ENCODE assay signal across 1 cellular context in genomic region chr19:14416743-14417214, GRCh38.
A peak's percentile ranks its signal among the peaks of the same experiment; 100 is the strongest.
TF ChIP-seq lines count a peak whose summit lies in the region.

No MANE protein-coding gene starts in this region.

TF ChIP-seq in HEK293, 187 proteins besides CTCF, POLR2A, EP300 and RAD21 (continued from another document):
- TF ChIP-seq ELK4 (IDR thresholded peaks at IDR 0.05; ENCODE audit: borderline replicate concordance, low read depth, low read length) (no peak), ZNF626 (tag by site-specific recombination; IDR thresholded peaks at IDR 0.05) (no peak), ZNF488 (tag by site-specific recombination; IDR thresholded peaks at IDR 0.05) (no peak), ZIC2 (tag by site-specific recombination; IDR thresholded peaks at IDR 0.05) (peak; percentile 24; the same call in 1 of the 2 replicates), GLIS1 (tag by site-specific recombination; IDR thresholded peaks at IDR 0.05) (peak; percentile 72), ZXDB (tag by site-specific recombination; IDR thresholded peaks at IDR 0.05) (no peak), SP2 (tag by site-specific recombination; IDR thresholded peaks at IDR 0.05) (peak; percentile 76), EGR2 (tag by site-specific recombination; IDR thresholded peaks at IDR 0.05; ENCODE audit: low read depth) (no peak), SALL2 (tag by site-specific recombination; IDR thresholded peaks at IDR 0.05; ENCODE audit: borderline replicate concordance) (no peak), KLF10 (tag by site-specific recombination; IDR thresholded peaks at IDR 0.05) (no peak), ZNF23 (tag by site-specific recombination; IDR thresholded peaks at IDR 0.05; ENCODE audit: borderline replicate concordance) (no peak), PRDM10 (tag by site-specific recombination; IDR thresholded peaks at IDR 0.05) (peak; percentile 43; the same call in 1 of the 2 replicates), ZNF600 (tag by site-specific recombination; IDR thresholded peaks at IDR 0.05) (0 out of 2 replicates have a peak, but pooled peaks have one; percentile 30), RBAK (tag by site-specific recombination; IDR thresholded peaks at IDR 0.05) (no peak), ZNF280C (tag by site-specific recombination; IDR thresholded peaks at IDR 0.05) (no peak), KLF17 (tag by site-specific recombination; IDR thresholded peaks at IDR 0.05) (peak; percentile 66; the same call in 1 of the 2 replicates), ZNF266 (tag by site-specific recombination; IDR thresholded peaks at IDR 0.05; ENCODE audit: low read depth) (no peak), ZFP41 (tag by site-specific recombination; IDR thresholded peaks at IDR 0.05; ENCODE audit: borderline replicate concordance) (no peak), ZEB2 (tag by site-specific recombination; IDR thresholded peaks at IDR 0.05) (no peak), ZNF37A (tag by site-specific recombination; IDR thresholded peaks at IDR 0.05) (no peak), OSR2 (tag by site-specific recombination; IDR thresholded peaks at IDR 0.05) (no peak), ZNF521 (tag by site-specific recombination; IDR thresholded peaks at IDR 0.05) (no peak), PBX3 (CRISPR knock-in tag; IDR thresholded peaks at IDR 0.05) (no peak), ZNF623 (tag by site-specific recombination; IDR thresholded peaks at IDR 0.05) (no peak), ZNF530 (tag by site-specific recombination; IDR thresholded peaks at IDR 0.05; ENCODE audit: low read depth) (no peak), ZNF777 (tag by site-specific recombination; IDR thresholded peaks at IDR 0.05; ENCODE audit: borderline replicate concordance) (no peak), ZNF354C (tag by site-specific recombination; IDR thresholded peaks at IDR 0.05; ENCODE audit: borderline replicate concordance, low read depth) (no peak), ZNF132 (tag by site-specific recombination; IDR thresholded peaks at IDR 0.05; ENCODE audit: borderline replicate concordance) (no peak), ZNF776 (tag by site-specific recombination; IDR thresholded peaks at IDR 0.05; ENCODE audit: borderline replicate concordance) (no peak), ZNF114 (tag by site-specific recombination; IDR thresholded peaks at IDR 0.05) (no peak), ZNF423 (tag by site-specific recombination; IDR thresholded peaks at IDR 0.05) (no peak), ZNF433 (tag by site-specific recombination; IDR thresholded peaks at IDR 0.05; ENCODE audit: low read depth) (no peak), ZNF280D (tag by site-specific recombination; IDR thresholded peaks at IDR 0.05) (no peak), MYNN (tag by site-specific recombination; IDR thresholded peaks at IDR 0.05; ENCODE audit: borderline replicate concordance) (no peak), ZNF501 (tag by site-specific recombination; IDR thresholded peaks at IDR 0.05) (no peak), ZFP3 (tag by site-specific recombination; IDR thresholded peaks at IDR 0.05; ENCODE audit: low read depth) (no peak), ZNF571 (tag by site-specific recombination; IDR thresholded peaks at IDR 0.05) (no peak), ZNF426 (tag by site-specific recombination; IDR thresholded peaks at IDR 0.05) (no peak), HIC1 (tag by site-specific recombination; IDR thresholded peaks at IDR 0.05) (no peak), KLF1 (tag by site-specific recombination; IDR thresholded peaks at IDR 0.05) (peak; percentile 87), ZBTB21 (tag by site-specific recombination; IDR thresholded peaks at IDR 0.05) (no peak), ZBTB1 (tag by site-specific recombination; IDR thresholded peaks at IDR 0.05) (no peak), IKZF3 (tag by site-specific recombination; IDR thresholded peaks at IDR 0.05) (no peak), ZNF555 (tag by site-specific recombination; conservative IDR thresholded peaks at IDR 0.05) (no peak), ZNF76 (tag by site-specific recombination; IDR thresholded peaks at IDR 0.05; ENCODE audit: borderline replicate concordance, low read depth) (no peak), ZNF48 (tag by site-specific recombination; IDR thresholded peaks at IDR 0.05) (no peak), ZBTB10 (tag by site-specific recombination; IDR thresholded peaks at IDR 0.05) (no peak)
